In genomic region chr4:140153419-140153743, GRCh38 we compare ENCODE assay signal across 8 cellular contexts. TPM values are rescaled to one million over a fixed set of nuclear protein-coding genes. Genes with fewer than 3 reads are reported as not detected.
DNase-seq lines count a peak whose midpoint lies in the region; ATAC-seq lines count a peak whose summit lies in the region.

No MANE protein-coding gene starts in this region.

- peak overlapping the region; percentile 63 for H3K27ac Mint-ChIP-seq in activated T-helper 1 cell treated with anti-CD3 and anti-CD28 coated beads, Interleukin-12 subunit alpha, Interleukin-12 subunit beta, Interleukin-2, Interleukin-4 antibody, amounts not matched to agents 30 ng/mL and 10 ng/mL and 1 ng/mL, durations not matched to agents 14 hours and 24 hours and 36 hours
- peak overlapping the region; percentile 89 for H3K27ac Mint-ChIP-seq in stimulated activated naive B cell treated with anti-CD40 and anti-IgM and Interleukin-4, amounts not matched to agents 10 μg/mL and 1 μg/mL and 100 μg/mL, for 72 hours

- peak overlapping the region; percentile 86 for H3K4me3 Mint-ChIP-seq in activated T-helper 1 cell treated with anti-CD3 and anti-CD28 coated beads, Interleukin-12 subunit alpha, Interleukin-12 subunit beta, Interleukin-2, Interleukin-4 antibody, amounts not matched to agents 30 ng/mL and 10 ng/mL and 1 ng/mL, durations not matched to agents 14 hours and 24 hours and 36 hours
- H3K4me3 Mint-ChIP-seq in stimulated activated naive B cell treated with anti-CD40 and anti-IgM and Interleukin-4, amounts not matched to agents 10 μg/mL and 1 μg/mL and 100 μg/mL, for 72 hours: peak overlapping the region; percentile 88 to 95

- in situ Hi-C loops in G401 (cut with HindIII; ENCODE audit: low sequenced_read_pairs): no loop called here

- peak overlapping the region; percentile 94 for H3K4me3 ChIP-seq in iPS-18a (ENCODE audit: low read length)

- H3K27me3 ChIP-seq in iPS-18a (ENCODE audit: control insufficient read depth, insufficient read depth, low read length): peaks cover 14% of the 10 kb centered on the region

- ATAC-seq in stimulated activated naive B cell treated with anti-CD40 and anti-IgM and Interleukin-4, amounts not matched to agents 10 μg/mL and 1 μg/mL and 100 μg/mL, for 72 hours (replicated peaks): no peak

- H3K9me3 Mint-ChIP-seq in activated T-helper 1 cell treated with anti-CD3 and anti-CD28 coated beads, Interleukin-12 subunit alpha, Interleukin-12 subunit beta, Interleukin-2, Interleukin-4 antibody, amounts not matched to agents 30 ng/mL and 10 ng/mL and 1 ng/mL, durations not matched to agents 14 hours and 24 hours and 36 hours: no peaks in the 10 kb centered on the region
- H3K9me3 Mint-ChIP-seq in stimulated activated naive B cell treated with anti-CD40 and anti-IgM and Interleukin-4, amounts not matched to agents 10 μg/mL and 1 μg/mL and 100 μg/mL, for 72 hours: no peaks in the 10 kb centered on the region

- peak; percentile 73 for DNase-seq in NCI-H1092 treated with DMSO at 0.1 percent for 48 hours (lab: John Stamatoyannopoulos, UW)
- no peak for DNase-seq in NCI-H1092 (lab: John Stamatoyannopoulos, UW)
- no peak for DNase-seq in activated T-helper 1 cell treated with anti-CD3 and anti-CD28 coated beads, Interleukin-12 subunit alpha, Interleukin-12 subunit beta, Interleukin-2, Interleukin-4 antibody, amounts not matched to agents 30 ng/mL and 10 ng/mL and 1 ng/mL, durations not matched to agents 14 hours and 24 hours and 36 hours (ENCODE audit: low spot score)
- DNase-seq in stimulated activated naive B cell treated with anti-CD40 and anti-IgM and Interleukin-4, amounts not matched to agents 10 μg/mL and 1 μg/mL and 100 μg/mL, for 72 hours: no peak
- DNase-seq in cerebellum (ENCODE audit: low spot score): no peak
- no peak for DNase-seq in retina
- no peak for DNase-seq in G401 (ENCODE audit: low spot score)

- intact Hi-C loops in activated T-helper 1 cell treated with anti-CD3 and anti-CD28 coated beads, Interleukin-12 subunit alpha, Interleukin-12 subunit beta, Interleukin-2, Interleukin-4 antibody, amounts not matched to agents 30 ng/mL and 10 ng/mL and 1 ng/mL, durations not matched to agents 14 hours and 24 hours and 36 hours (cut with micrococcal nuclease): loop anchor here (2.0 to 10.0 kb wide), 8 partner anchors 141 to 1069 kb away; partner anchors contain the start of genes ELF2, ELMOD2 and SETD7

- H3K27ac ChIP-seq in iPS-18a (ENCODE audit: low read length): no peak overlapping the region

- H3K4me1 ChIP-seq in iPS-18a (ENCODE audit: control insufficient read depth, low read depth, low read length): peaks cover 14% of the 10 kb centered on the region

- H3K9ac ChIP-seq in iPS-18a (ENCODE audit: low read length): peak overlapping the region; percentile 86

- no peaks in the 10 kb centered on the region for H3K9me3 ChIP-seq in iPS-18a (ENCODE audit: control insufficient read depth, low read depth, low read length)

- H3K36me3 Mint-ChIP-seq in activated T-helper 1 cell treated with anti-CD3 and anti-CD28 coated beads, Interleukin-12 subunit alpha, Interleukin-12 subunit beta, Interleukin-2, Interleukin-4 antibody, amounts not matched to agents 30 ng/mL and 10 ng/mL and 1 ng/mL, durations not matched to agents 14 hours and 24 hours and 36 hours (ENCODE audit: low read depth): peaks cover 3% of the 10 kb centered on the region
- no peaks in the 10 kb centered on the region for H3K36me3 Mint-ChIP-seq in stimulated activated naive B cell treated with anti-CD40 and anti-IgM and Interleukin-4, amounts not matched to agents 10 μg/mL and 1 μg/mL and 100 μg/mL, for 72 hours

- peaks cover 59% of the 10 kb centered on the region for H3K4me1 Mint-ChIP-seq in activated T-helper 1 cell treated with anti-CD3 and anti-CD28 coated beads, Interleukin-12 subunit alpha, Interleukin-12 subunit beta, Interleukin-2, Interleukin-4 antibody, amounts not matched to agents 30 ng/mL and 10 ng/mL and 1 ng/mL, durations not matched to agents 14 hours and 24 hours and 36 hours (ENCODE audit: low read depth)
- peaks cover 25 to 64% of the 10 kb centered on the region in 2 donors for H3K4me1 Mint-ChIP-seq in stimulated activated naive B cell treated with anti-CD40 and anti-IgM and Interleukin-4, amounts not matched to agents 10 μg/mL and 1 μg/mL and 100 μg/mL, for 72 hours

- H3K27me3 Mint-ChIP-seq in activated T-helper 1 cell treated with anti-CD3 and anti-CD28 coated beads, Interleukin-12 subunit alpha, Interleukin-12 subunit beta, Interleukin-2, Interleukin-4 antibody, amounts not matched to agents 30 ng/mL and 10 ng/mL and 1 ng/mL, durations not matched to agents 14 hours and 24 hours and 36 hours (ENCODE audit: insufficient read depth): peaks cover 69% of the 10 kb centered on the region
- no peaks in the 10 kb centered on the region for H3K27me3 Mint-ChIP-seq in stimulated activated naive B cell treated with anti-CD40 and anti-IgM and Interleukin-4, amounts not matched to agents 10 μg/mL and 1 μg/mL and 100 μg/mL, for 72 hours

- no peaks in the 10 kb centered on the region for H3K36me3 ChIP-seq in iPS-18a (ENCODE audit: control insufficient read depth, low read depth, low read length)

RNA-seq across cellular contexts. Expression of gene MAML3, which starts 0.6 kb away (rescaled TPM):
- 0.32 and 0.47 TPM in 2 replicates for total RNA-seq in activated T-helper 1 cell treated with anti-CD3 and anti-CD28 coated beads, Interleukin-12 subunit alpha, Interleukin-12 subunit beta, Interleukin-2, Interleukin-4 antibody, amounts not matched to agents 30 ng/mL and 10 ng/mL and 1 ng/mL, durations not matched to agents 14 hours and 24 hours and 36 hours
- total RNA-seq in cerebellum: 18.6 TPM
- total RNA-seq in G401 (2014; rRNA removed; shearing (Covaris generic)): not detected in 2 replicates

Comparison
In these comparisons a context has a peak if more than half of its experiments do, and no peak if none do; other contexts are left out.
1. RNA of gene MAML3, which starts 0.6 kb away (total RNA-seq): 18.6 TPM in cerebellum (single experiment); 0.32 to 0.47 TPM in activated T-helper 1 cell treated with anti-CD3 and anti-CD28 coated beads, Interleukin-12 subunit alpha, Interleukin-12 subunit beta, Interleukin-2, Interleukin-4 antibody, amounts not matched to agents 30 ng/mL and 10 ng/mL and 1 ng/mL, durations not matched to agents 14 hours and 24 hours and 36 hours and not detected in G401; every median in the first group is over 10 times any median in the second.